ENCODE assay signal across 9 cellular contexts in genomic region chr3:157104928-157105652, GRCh38.
A peak's percentile ranks its signal among the peaks of the same experiment; 100 is the strongest.
DNase-seq lines count a peak whose midpoint lies in the region; ATAC-seq and TF ChIP-seq lines count a peak whose summit lies in the region.
"Had no signal": no experiment of that assay in that cellular context is flagged by ENCODE, and none has a peak within 500 bp of the region (broad histone marks: within the 10 kb centered on the region; RNA-seq: fewer than 3 reads in every experiment).

No MANE protein-coding gene starts in this region.

- H2AFZ ChIP-seq in MM.1S (ENCODE audit: low read length): peak overlapping the region; percentile 53

- H3K4me3 ChIP-seq in MM.1S (ENCODE audit: low read length): peak overlapping the region; percentile 40
- H3K4me3 ChIP-seq: prostate gland had no signal

- no peaks in the 10 kb centered on the region for H3K9me2 ChIP-seq in MM.1S (replicated peaks; ENCODE audit: insufficient read depth, low read length)

- TF ChIP-seq CTCF in MM.1S (IDR thresholded peaks at IDR 0.05; ENCODE audit: low read length): no peak

- no peaks in the 10 kb centered on the region for H4K20me1 ChIP-seq in MM.1S (ENCODE audit: insufficient read depth, low read length)

- peak; percentile 72 for ATAC-seq in GM18867 (IDR thresholded peaks at IDR 0.05; ENCODE audit: unreplicated experiment)
- peak; percentile 53 for ATAC-seq in GM21737 (IDR thresholded peaks at IDR 0.05; ENCODE audit: unreplicated experiment)

- no peaks in the 10 kb centered on the region for H3K27me3 ChIP-seq in MM.1S (replicated peaks; ENCODE audit: insufficient read depth, low read length)

- DNase-seq in MM.1S (peak; percentile 93), iPS-NIHi11 (ENCODE audit: low spot score) (peak; percentile 80), globus pallidus (ENCODE audit: low spot score) (no peak), activated gamma-delta T cell (lab: John Stamatoyannopoulos, UW) (no peak), OCI-M2 (lab: John Stamatoyannopoulos, UW; ENCODE audit: unreplicated experiment) (no peak), HK-2 (ENCODE audit: unreplicated experiment) (no peak)

- no peaks in the 10 kb centered on the region for H3K79me2 ChIP-seq in MM.1S (ENCODE audit: low read length)

- peaks cover 60% of the 10 kb centered on the region for H3K4me1 ChIP-seq in MM.1S (ENCODE audit: low read length)
- H3K4me1 ChIP-seq: prostate gland had no signal

- H3K36me3 ChIP-seq in MM.1S (replicated peaks; ENCODE audit: insufficient read depth, low read length): no peaks in the 10 kb centered on the region
- H3K36me3 ChIP-seq: prostate gland had no signal

- no peaks in the 10 kb centered on the region for H3K9me3 ChIP-seq in MM.1S (replicated peaks; ENCODE audit: insufficient read depth, low read length)
- H3K9me3 ChIP-seq: prostate gland had no signal

- H3K9ac ChIP-seq in MM.1S (ENCODE audit: low read length): peak overlapping the region; percentile 77

- peak overlapping the region; percentile 79 for H3K4me2 ChIP-seq in MM.1S (ENCODE audit: low read depth, low read length)

- peak overlapping the region; percentile 91 for H3K27ac ChIP-seq in MM.1S (ENCODE audit: low read length)

- peaks cover 35% of the 10 kb centered on the region for H3F3A ChIP-seq in MM.1S (ENCODE audit: insufficient read depth, low read length)

Comparison
In these comparisons a context has a peak if more than half of its experiments do, and no peak if none do; other contexts are left out.
1. DNase-seq: peak in MM.1S (single experiment) and iPS-NIHi11 (single experiment); none in globus pallidus (single experiment), activated gamma-delta T cell (single experiment), OCI-M2 (single experiment) and HK-2 (single experiment).